8 cellular contexts compared by ENCODE assay signal in the genomic region with DNA sequence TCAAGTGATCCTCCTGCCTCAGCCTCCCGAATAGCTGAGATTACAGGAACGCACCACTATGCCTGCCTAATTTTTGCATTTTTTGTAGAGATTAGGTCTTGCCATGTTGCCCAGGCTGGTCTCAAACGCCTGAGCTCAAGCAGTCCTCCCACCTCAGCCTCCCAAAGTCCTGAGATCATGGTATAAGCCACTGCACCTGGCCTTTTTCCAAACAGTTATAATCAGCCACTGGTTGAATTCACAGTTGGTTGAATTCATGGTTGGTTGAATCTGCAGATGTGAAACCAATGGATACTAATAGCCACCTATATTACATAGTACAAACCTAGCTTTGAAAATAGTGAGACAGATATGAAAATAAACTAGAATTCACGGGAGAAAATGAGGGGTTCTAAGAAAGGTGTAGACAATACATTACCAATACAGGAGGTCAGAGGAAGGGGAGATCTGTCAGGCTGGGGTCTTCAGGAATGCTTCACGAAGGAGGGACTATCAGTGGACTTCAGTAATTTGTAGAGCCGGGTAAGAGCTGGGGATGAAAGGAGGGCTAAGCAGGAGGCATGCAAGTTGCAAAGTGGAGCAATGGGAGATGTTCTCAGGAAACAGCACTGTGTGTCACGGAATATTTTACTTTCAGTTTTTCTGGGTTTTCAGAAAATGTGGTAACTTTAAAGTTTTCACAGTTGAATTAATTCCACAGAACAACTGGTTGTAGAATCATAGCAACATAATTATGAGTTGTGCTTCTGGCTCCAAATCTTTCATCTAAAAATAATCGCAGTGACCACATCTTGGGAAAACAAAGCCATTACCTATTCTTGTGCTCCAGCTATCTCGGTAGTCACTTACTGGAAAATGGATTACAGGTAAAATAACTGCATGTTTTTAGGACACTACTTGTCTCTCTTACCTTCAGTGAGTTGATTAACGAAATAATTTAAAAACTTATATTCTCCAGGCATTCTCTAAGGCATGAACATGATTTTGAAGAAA. TPM values are rescaled to one million over a fixed set of nuclear protein-coding genes. Genes with fewer than 3 reads are reported as not detected.
DNase-seq lines count a peak whose midpoint lies in the region; ATAC-seq and TF ChIP-seq lines count a peak whose summit lies in the region.

No MANE protein-coding gene starts in this region.

- no peak overlapping the region for H3K4me3 ChIP-seq in neural progenitor cell

- ATAC-seq in GM21786 (IDR thresholded peaks at IDR 0.05; ENCODE audit: unreplicated experiment) (peak; percentile 42), esophagus mucosa (no peak), HG03196 (IDR thresholded peaks at IDR 0.05; ENCODE audit: unreplicated experiment) (no peak), GM21528 (IDR thresholded peaks at IDR 0.05; ENCODE audit: low FRiP score, unreplicated experiment) (no peak)
- no peak for ATAC-seq in naive thymus-derived CD8-positive, alpha-beta T cell

- no peaks in the 10 kb centered on the region for H3K4me1 ChIP-seq in neural progenitor cell

- H3K27me3 ChIP-seq in neural progenitor cell: no peaks in the 10 kb centered on the region

- H3K9me3 Mint-ChIP-seq in naive thymus-derived CD8-positive, alpha-beta T cell: no peaks in the 10 kb centered on the region
- no peaks in the 10 kb centered on the region for H3K9me3 Mint-ChIP-seq in neural progenitor cell

- H3K9ac ChIP-seq in neural progenitor cell: no peak overlapping the region

- no peaks in the 10 kb centered on the region for H3K79me2 ChIP-seq in neural progenitor cell (ENCODE audit: low read depth)

- H3K4me1 Mint-ChIP-seq in naive thymus-derived CD8-positive, alpha-beta T cell: peaks cover 37 to 80% (median 76%) of the 10 kb centered on the region in 4 donors
- peaks cover 11% of the 10 kb centered on the region for H3K4me1 Mint-ChIP-seq in neural progenitor cell

- peaks cover 4 to 26% (median 8%) of the 10 kb centered on the region in 3 donors for H3K36me3 Mint-ChIP-seq in naive thymus-derived CD8-positive, alpha-beta T cell
- no peaks in the 10 kb centered on the region for H3K36me3 Mint-ChIP-seq in neural progenitor cell

- no peaks in the 10 kb centered on the region for H3K36me3 ChIP-seq in neural progenitor cell

- peak overlapping the region; percentile 87 to 99 (median 95) for H3K27ac Mint-ChIP-seq in naive thymus-derived CD8-positive, alpha-beta T cell
- H3K27ac Mint-ChIP-seq in neural progenitor cell: no peak overlapping the region

- H3K4me2 ChIP-seq in neural progenitor cell: no peak overlapping the region

- TF ChIP-seq CTCF in neural progenitor cell (IDR thresholded peaks at IDR 0.05): no peak

- H3K9me3 ChIP-seq in neural progenitor cell (ENCODE audit: low read depth): no peaks in the 10 kb centered on the region

- no peaks in the 10 kb centered on the region for H3K27me3 Mint-ChIP-seq in naive thymus-derived CD8-positive, alpha-beta T cell
- no peaks in the 10 kb centered on the region for H3K27me3 Mint-ChIP-seq in neural progenitor cell (ENCODE audit: insufficient read depth, low read depth)

- DNase-seq in EL (peak; percentile 11), neural progenitor cell (ENCODE audit: low spot score) (no peak)
- peak; percentile 38 to 48 for DNase-seq in activated T-cell treated with anti-CD3 and anti-CD28 coated beads, Interleukin-2, amount 50 U/mL, for 48 hours
- DNase-seq in naive thymus-derived CD8-positive, alpha-beta T cell: no peak

- no peaks in the 10 kb centered on the region for H4K20me1 ChIP-seq in neural progenitor cell (ENCODE audit: low read depth)

- H3F3A ChIP-seq in neural progenitor cell (ENCODE audit: low read depth): no peaks in the 10 kb centered on the region

- H3K27ac ChIP-seq in neural progenitor cell: no peak overlapping the region

- H2AFZ ChIP-seq in neural progenitor cell (replicated peaks): no peak overlapping the region

- H3K4me3 Mint-ChIP-seq in naive thymus-derived CD8-positive, alpha-beta T cell: peak overlapping the region; percentile 72 to 94 (median 88)
- H3K4me3 Mint-ChIP-seq in neural progenitor cell: no peak overlapping the region

- POLR2A ChIA-PET in naive thymus-derived CD8-positive, alpha-beta T cell (lab: Charles Lee): interaction anchor here (0.5 to 1.2 kb wide), 5 partner anchors 10 to 106 kb away, joined by 3 to 4 read pairs (median 3); no protein-coding TSS in a partner anchor

RNA-seq across cellular contexts. Expression of a gene that starts 12.9 kb away (rescaled TPM):
- 10 to 100 TPM; 70.9 to 73.6 TPM for total RNA-seq in naive thymus-derived CD8-positive, alpha-beta T cell
- polyA plus RNA-seq in naive thymus-derived CD8-positive, alpha-beta T cell: 10 to 100 TPM; 31.1 to 50.0 (median 47.5) TPM
- 6.0 and 12.6 TPM in 2 replicates for total RNA-seq in neural progenitor cell (ENCODE audit: low replicate concordance)
- 2.3 TPM for total RNA-seq in esophagus mucosa

Comparison
In these comparisons a context has a peak if more than half of its experiments do, and no peak if none do; other contexts are left out.
1. DNase-seq: peak in EL (single experiment) and activated T-cell treated with anti-CD3 and anti-CD28 coated beads, Interleukin-2, amount 50 U/mL, for 48 hours (2 of 2); none in naive thymus-derived CD8-positive, alpha-beta T cell (0 of 10) and neural progenitor cell (single experiment).